Comparison of ENCODE assay signal across 10 cellular contexts in genomic region chr1:23613191-23614126, GRCh38. TPM values are rescaled to one million over a fixed set of nuclear protein-coding genes. Genes with fewer than 3 reads are reported as not detected.
DNase-seq lines count a peak whose midpoint lies in the region; ATAC-seq, FAIRE-seq and TF ChIP-seq lines count a peak whose summit lies in the region.
"Had no signal": no experiment of that assay in that cellular context is flagged by ENCODE, and none has a peak within 500 bp of the region (broad histone marks: within the 10 kb centered on the region; RNA-seq: fewer than 3 reads in every experiment).

No MANE protein-coding gene starts in this region.

- peak; percentile 44 to 67 (median 62) for DNase-seq in CD4-positive, alpha-beta memory T cell
- DNase-seq in GM19239 (ENCODE audit: insufficient read length, low spot score) (no peak), WTC11 (ENCODE audit: low spot score) (no peak), endodermal cell (peak; percentile 64), esophagus squamous epithelium (lab: John Stamatoyannopoulos, UW) (no peak), kidney tubule cell (ENCODE audit: low spot score) (no peak), chondrocyte (ENCODE audit: low spot score) (no peak), NCI-H226 (no peak)
- DNase-seq: Caco-2 had no signal

- WGBS in endodermal cell (ENCODE audit: insufficient coverage in 1 of 2, insufficient read length in 1 of 2), 2 experiments, result 78 to 81% methylated on average over 3 to 13 of the region's 13 CpGs
- WGBS in esophagus squamous epithelium, 2 donors, result 55 to 56% methylated on average over 7 to 13 of the region's 13 CpGs

- no peaks in the 10 kb centered on the region for H3K36me3 ChIP-seq in CD4-positive, alpha-beta memory T cell (ENCODE audit: insufficient read depth, low read length)
- H3K36me3 ChIP-seq in endodermal cell (ENCODE audit: control insufficient read depth, insufficient read depth, low read length), result no peaks in the 10 kb centered on the region
- no peaks in the 10 kb centered on the region for H3K36me3 ChIP-seq in esophagus squamous epithelium
- H3K36me3 ChIP-seq: tibial nerve had no signal

- H3K9me3 Mint-ChIP-seq in CD4-positive, alpha-beta memory T cell, result no peaks in the 10 kb centered on the region
- H3K9me3 Mint-ChIP-seq in WTC11 (peaks cover 5% of the 10 kb centered on the region; the same call in 1 of the 2 replicates), endodermal cell (no peaks in the 10 kb centered on the region), chondrocyte (ENCODE audit: low read depth) (no peaks in the 10 kb centered on the region)

- H3K4me3 ChIP-seq in CD4-positive, alpha-beta memory T cell (ENCODE audit: low read length in 2 of 2), result peak overlapping the region in 1 of 2 donors; percentile 23
- H3K4me3 ChIP-seq in endodermal cell (ENCODE audit: low read length) (no peak overlapping the region), esophagus squamous epithelium (no peak overlapping the region)
- H3K4me3 ChIP-seq: tibial nerve had no signal

- peaks cover 0 to 3% of the 10 kb centered on the region in 2 donors for H3K36me3 Mint-ChIP-seq in CD4-positive, alpha-beta memory T cell
- no peaks in the 10 kb centered on the region for H3K36me3 Mint-ChIP-seq in WTC11
- no peaks in the 10 kb centered on the region for H3K36me3 Mint-ChIP-seq in endodermal cell (ENCODE audit: low read depth)
- H3K36me3 Mint-ChIP-seq in chondrocyte (ENCODE audit: low read depth), result peaks cover 3% of the 10 kb centered on the region

- TF ChIP-seq CTCF in WTC11 (IDR thresholded peaks at IDR 0.05) (no peak), endodermal cell (conservative IDR thresholded peaks at IDR 0.05) (peak; percentile 18), esophagus squamous epithelium (IDR thresholded peaks at IDR 0.05) (no peak), chondrocyte (IDR thresholded peaks at IDR 0.05) (no peak)

- H3K27ac ChIP-seq in CD4-positive, alpha-beta memory T cell (ENCODE audit: low read depth, low read length), result peak overlapping the region; percentile 62
- H3K27ac ChIP-seq in endodermal cell (ENCODE audit: low read depth, low read length) (no peak overlapping the region), esophagus squamous epithelium (peak overlapping the region in 1 of 4 donors; percentile 29)

- no peaks in the 10 kb centered on the region for H3K27me3 Mint-ChIP-seq in CD4-positive, alpha-beta memory T cell
- peaks cover 3% of the 10 kb centered on the region for H3K27me3 Mint-ChIP-seq in WTC11 (ENCODE audit: low read depth)
- peaks cover 5% of the 10 kb centered on the region for H3K27me3 Mint-ChIP-seq in endodermal cell (ENCODE audit: insufficient read depth)
- peaks cover 11% of the 10 kb centered on the region for H3K27me3 Mint-ChIP-seq in chondrocyte (ENCODE audit: low read depth)

- intact Hi-C loops in CD4-positive, alpha-beta memory T cell (cut with micrococcal nuclease), result no loop called here
- intact Hi-C loops in esophagus squamous epithelium (cut with DNase I), result no loop called here

- FAIRE-seq in GM19239 (lab: Jason Lieb, UNC), result peak; percentile 73

- POLR2A ChIA-PET in CD4-positive, alpha-beta memory T cell (lab: Charles Lee; ENCODE audit: partially characterized antibody), result interaction anchor here (0.7 to 11.0 kb wide), 17 partner anchors 7 to 273 kb away, joined by 3 to 236 read pairs (median 9); partner anchors contain the start of gene ID3
- POLR2A ChIA-PET in WTC11 (lab: Charles Lee), result interaction anchor here (1.4 kb wide), 2 partner anchors 15 to 58 kb away, joined by 6 read pairs; no protein-coding TSS in a partner anchor

- no peak overlapping the region for H3K9ac ChIP-seq in endodermal cell (ENCODE audit: extremely low read depth, low read length, poor library complexity, severe bottlenecking)

- peaks cover 83% of the 10 kb centered on the region for H3K4me1 ChIP-seq in CD4-positive, alpha-beta memory T cell (ENCODE audit: insufficient read depth, low read length)
- H3K4me1 ChIP-seq in endodermal cell (ENCODE audit: control insufficient read depth, insufficient read depth, low read length) (peaks cover 8% of the 10 kb centered on the region), esophagus squamous epithelium (peaks cover 0 to 2% (median 0%) of the 10 kb centered on the region in 3 donors)
- H3K4me1 ChIP-seq: Caco-2 had no signal

- no peaks in the 10 kb centered on the region for H3K9me3 ChIP-seq in CD4-positive, alpha-beta memory T cell (ENCODE audit: control insufficient read depth in 1 of 2, low read length in 2 of 2)
- H3K9me3 ChIP-seq in endodermal cell (ENCODE audit: control insufficient read depth, low read length) (no peaks in the 10 kb centered on the region), esophagus squamous epithelium (no peaks in the 10 kb centered on the region)
- H3K9me3 ChIP-seq: Caco-2, tibial nerve had no signal

- peaks cover 57 to 88% (median 75%) of the 10 kb centered on the region in 4 donors for H3K4me1 Mint-ChIP-seq in CD4-positive, alpha-beta memory T cell
- H3K4me1 Mint-ChIP-seq in WTC11, result peaks cover 28% of the 10 kb centered on the region
- peaks cover 21% of the 10 kb centered on the region for H3K4me1 Mint-ChIP-seq in endodermal cell
- H3K4me1 Mint-ChIP-seq in chondrocyte (ENCODE audit: low read depth), result no peaks in the 10 kb centered on the region

- no peaks in the 10 kb centered on the region for H3K27me3 ChIP-seq in CD4-positive, alpha-beta memory T cell (ENCODE audit: insufficient read depth, low read length)
- H3K27me3 ChIP-seq in endodermal cell (ENCODE audit: control insufficient read depth, insufficient read depth, low read length, poor library complexity, severe bottlenecking) (no peaks in the 10 kb centered on the region), esophagus squamous epithelium (peaks cover 0 to 10% (median 0%) of the 10 kb centered on the region in 4 donors)

- CTCF ChIA-PET in CD4-positive, alpha-beta memory T cell (lab: Charles Lee; ENCODE audit: partially characterized antibody), result interaction anchor here (1.0 to 4.7 kb wide), 9 partner anchors 13 to 69 kb away, joined by 3 to 59 read pairs (median 7); partner anchors contain the start of gene ID3
- CTCF ChIA-PET in WTC11 (lab: Charles Lee), result interaction anchor here (0.8 to 4.5 kb wide), 7 partner anchors 19 to 60 kb away, joined by 3 to 32 read pairs (median 3); no protein-coding TSS in a partner anchor

- H3K27ac Mint-ChIP-seq in CD4-positive, alpha-beta memory T cell, result peak overlapping the region; percentile 83 to 94 (median 92)
- H3K27ac Mint-ChIP-seq in WTC11 (peak overlapping the region; percentile 28), endodermal cell (peak overlapping the region; percentile 64), chondrocyte (ENCODE audit: unreplicated experiment) (no peak overlapping the region)

- no peak for TF ChIP-seq POLR2A in esophagus squamous epithelium (IDR thresholded peaks at IDR 0.05)

- H3K4me3 Mint-ChIP-seq in CD4-positive, alpha-beta memory T cell, result peak overlapping the region; percentile 60 to 79 (median 71)
- H3K4me3 Mint-ChIP-seq in WTC11, result no peak overlapping the region
- no peak overlapping the region for H3K4me3 Mint-ChIP-seq in endodermal cell
- H3K4me3 Mint-ChIP-seq in chondrocyte (ENCODE audit: unreplicated experiment), result no peak overlapping the region

- peak; percentile 9; the same call in 1 of the 2 replicates for ATAC-seq in WTC11

TF ChIP-seq in WTC11, 78 proteins besides CTCF, POLR2A, EP300 and RAD21 (continues in another document):
- TF ChIP-seq TCF7 (CRISPR knock-in tag; IDR thresholded peaks at IDR 0.05; ENCODE audit: low read depth), result no peak
- no peak for TF ChIP-seq ZNF425 (CRISPR knock-in tag; conservative IDR thresholded peaks at IDR 0.05)
- TF ChIP-seq ZNF671 (CRISPR knock-in tag; IDR thresholded peaks at IDR 0.05), result no peak
- no peak for TF ChIP-seq FOXJ3 (CRISPR knock-in tag; IDR thresholded peaks at IDR 0.05; ENCODE audit: borderline replicate concordance)
- no peak for TF ChIP-seq NR2C2 (CRISPR knock-in tag; IDR thresholded peaks at IDR 0.05)
- TF ChIP-seq ATF2 (CRISPR knock-in tag; IDR thresholded peaks at IDR 0.05; ENCODE audit: borderline replicate concordance, low read depth), result no peak
- no peak for TF ChIP-seq CREM (CRISPR knock-in tag; IDR thresholded peaks at IDR 0.05)
- TF ChIP-seq MYBL2 (CRISPR knock-in tag; IDR thresholded peaks at IDR 0.05), result no peak

RNA-seq across cellular contexts. Expression of gene ID3, which starts 54.2 kb away (rescaled TPM):
- 10 to 100 TPM; 89.6 to 98.0 TPM for total RNA-seq in CD4-positive, alpha-beta memory T cell
- polyA plus RNA-seq in CD4-positive, alpha-beta memory T cell, result 10 to 100 TPM in 1 of 2 donors, 1 to 10 TPM in 1; 8.9 to 20.1 TPM
- total RNA-seq in WTC11 (2021) (168 to 278 TPM (median 273 TPM) in 3 replicates), endodermal cell (100 to 1,000 TPM; 281 to 338 TPM), esophagus squamous epithelium (10 to 100 TPM; 12.6 to 62.9 (median 37.5) TPM), chondrocyte (81.8 to 330 TPM (median 83.5 TPM) in 3 replicates)
- 319 TPM for polyA plus RNA-seq in endodermal cell (2013, experiment 1 of 2)
- 289 TPM for polyA plus RNA-seq in endodermal cell (2013, experiment 2 of 2)

Comparison
In these comparisons a context has a peak if more than half of its experiments do, and no peak if none do; other contexts are left out.
1. DNase-seq: peak in CD4-positive, alpha-beta memory T cell (5 of 5) and endodermal cell (single experiment); none in GM19239 (single experiment), WTC11 (single experiment), esophagus squamous epithelium (single experiment), kidney tubule cell (single experiment), chondrocyte (single experiment) and NCI-H226 (single experiment).
2. H3K4me3 Mint-ChIP-seq: peak in CD4-positive, alpha-beta memory T cell (8 of 8); none in WTC11 (single experiment), endodermal cell (single experiment) and chondrocyte (single experiment).